ENCODE assay signal across 1 cellular context in the genomic region with DNA sequence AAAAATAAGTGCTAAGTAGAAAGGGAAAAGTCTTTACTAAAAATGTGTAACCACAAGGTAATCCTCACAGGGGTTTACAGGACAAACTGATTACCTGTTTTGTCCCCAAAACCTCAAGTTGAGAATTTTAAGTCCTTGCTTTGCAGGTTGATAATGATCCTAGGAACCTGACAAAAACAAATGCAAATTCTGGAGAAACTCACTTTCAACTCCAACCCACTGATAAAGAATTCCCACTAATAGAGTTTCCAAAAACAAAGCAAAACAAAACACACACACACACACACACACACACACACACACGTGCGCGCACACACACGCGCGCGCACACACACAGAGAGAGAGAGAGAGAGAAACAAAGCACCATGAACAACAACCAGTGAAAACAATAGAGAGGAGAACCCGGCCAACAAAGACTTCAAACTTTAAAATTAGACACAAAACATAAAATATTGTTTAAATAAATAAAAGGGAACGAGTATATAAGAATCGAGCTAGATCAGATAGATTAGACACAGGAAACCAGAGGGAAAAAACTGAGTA.
TF ChIP-seq lines count a peak whose summit lies in the region.

No MANE protein-coding gene starts in this region.

TF ChIP-seq in GM23338, 12 proteins besides CTCF, POLR2A, EP300 and RAD21:
- TF ChIP-seq, protein P1, sequence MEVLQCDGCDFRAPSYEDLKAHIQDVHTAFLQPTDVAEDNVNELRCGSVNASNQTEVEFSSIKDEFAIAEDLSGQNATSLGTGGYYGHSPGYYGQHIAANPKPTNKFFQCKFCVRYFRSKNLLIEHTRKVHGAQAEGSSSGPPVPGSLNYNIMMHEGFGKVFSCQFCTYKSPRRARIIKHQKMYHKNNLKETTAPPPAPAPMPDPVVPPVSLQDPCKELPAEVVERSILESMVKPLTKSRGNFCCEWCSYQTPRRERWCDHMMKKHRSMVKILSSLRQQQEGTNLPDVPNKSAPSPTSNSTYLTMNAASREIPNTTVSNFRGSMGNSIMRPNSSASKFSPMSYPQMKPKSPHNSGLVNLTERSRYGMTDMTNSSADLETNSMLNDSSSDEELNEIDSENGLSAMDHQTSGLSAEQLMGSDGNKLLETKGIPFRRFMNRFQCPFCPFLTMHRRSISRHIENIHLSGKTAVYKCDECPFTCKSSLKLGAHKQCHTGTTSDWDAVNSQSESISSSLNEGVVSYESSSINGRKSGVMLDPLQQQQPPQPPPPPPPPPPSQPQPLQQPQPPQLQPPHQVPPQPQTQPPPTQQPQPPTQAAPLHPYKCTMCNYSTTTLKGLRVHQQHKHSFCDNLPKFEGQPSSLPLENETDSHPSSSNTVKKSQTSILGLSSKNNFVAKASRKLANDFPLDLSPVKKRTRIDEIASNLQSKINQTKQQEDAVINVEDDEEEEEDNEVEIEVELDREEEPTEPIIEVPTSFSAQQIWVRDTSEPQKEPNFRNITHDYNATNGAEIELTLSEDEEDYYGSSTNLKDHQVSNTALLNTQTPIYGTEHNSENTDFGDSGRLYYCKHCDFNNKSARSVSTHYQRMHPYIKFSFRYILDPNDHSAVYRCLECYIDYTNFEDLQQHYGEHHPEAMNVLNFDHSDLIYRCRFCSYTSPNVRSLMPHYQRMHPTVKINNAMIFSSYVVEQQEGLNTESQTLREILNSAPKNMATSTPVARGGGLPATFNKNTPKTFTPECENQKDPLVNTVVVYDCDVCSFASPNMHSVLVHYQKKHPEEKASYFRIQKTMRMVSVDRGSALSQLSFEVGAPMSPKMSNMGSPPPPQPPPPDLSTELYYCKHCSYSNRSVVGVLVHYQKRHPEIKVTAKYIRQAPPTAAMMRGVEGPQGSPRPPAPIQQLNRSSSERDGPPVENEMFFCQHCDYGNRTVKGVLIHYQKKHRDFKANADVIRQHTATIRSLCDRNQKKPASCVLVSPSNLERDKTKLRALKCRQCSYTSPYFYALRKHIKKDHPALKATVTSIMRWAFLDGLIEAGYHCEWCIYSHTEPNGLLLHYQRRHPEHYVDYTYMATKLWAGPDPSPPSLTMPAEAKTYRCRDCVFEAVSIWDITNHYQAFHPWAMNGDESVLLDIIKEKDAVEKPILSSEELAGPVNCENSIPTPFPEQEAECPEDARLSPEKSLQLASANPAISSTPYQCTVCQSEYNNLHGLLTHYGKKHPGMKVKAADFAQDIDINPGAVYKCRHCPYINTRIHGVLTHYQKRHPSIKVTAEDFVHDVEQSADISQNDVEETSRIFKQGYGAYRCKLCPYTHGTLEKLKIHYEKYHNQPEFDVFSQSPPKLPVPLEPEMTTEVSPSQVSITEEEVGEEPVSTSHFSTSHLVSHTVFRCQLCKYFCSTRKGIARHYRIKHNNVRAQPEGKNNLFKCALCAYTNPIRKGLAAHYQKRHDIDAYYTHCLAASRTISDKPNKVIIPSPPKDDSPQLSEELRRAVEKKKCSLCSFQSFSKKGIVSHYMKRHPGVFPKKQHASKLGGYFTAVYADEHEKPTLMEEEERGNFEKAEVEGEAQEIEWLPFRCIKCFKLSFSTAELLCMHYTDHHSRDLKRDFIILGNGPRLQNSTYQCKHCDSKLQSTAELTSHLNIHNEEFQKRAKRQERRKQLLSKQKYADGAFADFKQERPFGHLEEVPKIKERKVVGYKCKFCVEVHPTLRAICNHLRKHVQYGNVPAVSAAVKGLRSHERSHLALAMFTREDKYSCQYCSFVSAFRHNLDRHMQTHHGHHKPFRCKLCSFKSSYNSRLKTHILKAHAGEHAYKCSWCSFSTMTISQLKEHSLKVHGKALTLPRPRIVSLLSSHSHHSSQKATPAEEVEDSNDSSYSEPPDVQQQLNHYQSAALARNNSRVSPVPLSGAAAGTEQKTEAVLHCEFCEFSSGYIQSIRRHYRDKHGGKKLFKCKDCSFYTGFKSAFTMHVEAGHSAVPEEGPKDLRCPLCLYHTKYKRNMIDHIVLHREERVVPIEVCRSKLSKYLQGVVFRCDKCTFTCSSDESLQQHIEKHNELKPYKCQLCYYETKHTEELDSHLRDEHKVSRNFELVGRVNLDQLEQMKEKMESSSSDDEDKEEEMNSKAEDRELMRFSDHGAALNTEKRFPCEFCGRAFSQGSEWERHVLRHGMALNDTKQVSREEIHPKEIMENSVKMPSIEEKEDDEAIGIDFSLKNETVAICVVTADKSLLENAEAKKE (CRISPR knock-in tag; IDR thresholded peaks at IDR 0.05), result no peak
- TF ChIP-seq ZNF331 (CRISPR knock-in tag; IDR thresholded peaks at IDR 0.05; ENCODE audit: low read depth) (no peak), EZH2phosphoT487 (IDR thresholded peaks at IDR 0.05; ENCODE audit: unreplicated experiment) (no peak)
- TF ChIP-seq, protein P2, sequence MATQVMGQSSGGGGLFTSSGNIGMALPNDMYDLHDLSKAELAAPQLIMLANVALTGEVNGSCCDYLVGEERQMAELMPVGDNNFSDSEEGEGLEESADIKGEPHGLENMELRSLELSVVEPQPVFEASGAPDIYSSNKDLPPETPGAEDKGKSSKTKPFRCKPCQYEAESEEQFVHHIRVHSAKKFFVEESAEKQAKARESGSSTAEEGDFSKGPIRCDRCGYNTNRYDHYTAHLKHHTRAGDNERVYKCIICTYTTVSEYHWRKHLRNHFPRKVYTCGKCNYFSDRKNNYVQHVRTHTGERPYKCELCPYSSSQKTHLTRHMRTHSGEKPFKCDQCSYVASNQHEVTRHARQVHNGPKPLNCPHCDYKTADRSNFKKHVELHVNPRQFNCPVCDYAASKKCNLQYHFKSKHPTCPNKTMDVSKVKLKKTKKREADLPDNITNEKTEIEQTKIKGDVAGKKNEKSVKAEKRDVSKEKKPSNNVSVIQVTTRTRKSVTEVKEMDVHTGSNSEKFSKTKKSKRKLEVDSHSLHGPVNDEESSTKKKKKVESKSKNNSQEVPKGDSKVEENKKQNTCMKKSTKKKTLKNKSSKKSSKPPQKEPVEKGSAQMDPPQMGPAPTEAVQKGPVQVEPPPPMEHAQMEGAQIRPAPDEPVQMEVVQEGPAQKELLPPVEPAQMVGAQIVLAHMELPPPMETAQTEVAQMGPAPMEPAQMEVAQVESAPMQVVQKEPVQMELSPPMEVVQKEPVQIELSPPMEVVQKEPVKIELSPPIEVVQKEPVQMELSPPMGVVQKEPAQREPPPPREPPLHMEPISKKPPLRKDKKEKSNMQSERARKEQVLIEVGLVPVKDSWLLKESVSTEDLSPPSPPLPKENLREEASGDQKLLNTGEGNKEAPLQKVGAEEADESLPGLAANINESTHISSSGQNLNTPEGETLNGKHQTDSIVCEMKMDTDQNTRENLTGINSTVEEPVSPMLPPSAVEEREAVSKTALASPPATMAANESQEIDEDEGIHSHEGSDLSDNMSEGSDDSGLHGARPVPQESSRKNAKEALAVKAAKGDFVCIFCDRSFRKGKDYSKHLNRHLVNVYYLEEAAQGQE (IDR thresholded peaks at IDR 0.05; ENCODE audit: unreplicated experiment), result no peak
